Comparison of ENCODE assay signal across 10 cellular contexts in the genomic region with DNA sequence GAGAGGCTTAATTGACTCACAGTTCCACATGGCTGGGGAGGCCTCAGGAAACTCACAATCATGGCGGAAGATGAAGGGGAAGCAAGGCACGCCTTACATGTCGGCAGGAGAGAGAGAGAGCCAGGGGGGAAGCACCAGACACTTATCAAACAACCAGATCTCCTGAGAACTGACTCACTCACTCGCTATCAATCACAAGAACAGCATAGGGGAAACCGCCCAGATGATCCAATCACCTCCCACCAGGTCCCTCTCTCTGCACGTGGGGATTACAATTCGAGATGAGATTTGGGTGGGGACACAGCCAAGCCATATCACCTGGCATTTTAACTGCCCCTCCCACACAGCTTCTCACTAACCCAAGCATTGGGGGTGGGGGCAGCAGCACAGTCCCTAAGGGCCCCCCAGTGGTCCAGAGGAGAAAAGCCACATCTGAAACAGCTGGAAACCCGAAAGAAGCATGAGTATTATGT.
A peak's percentile ranks its signal among the peaks of the same experiment; 100 is the strongest.
DNase-seq lines count a peak whose midpoint lies in the region; ATAC-seq and TF ChIP-seq lines count a peak whose summit lies in the region.
"Had no signal": no experiment of that assay in that cellular context is flagged by ENCODE, and none has a peak within 500 bp of the region (broad histone marks: within the 10 kb centered on the region; RNA-seq: fewer than 3 reads in every experiment).

No MANE protein-coding gene starts in this region.

- TF ChIP-seq CTCF in A673 (conservative IDR thresholded peaks at IDR 0.05; ENCODE audit: low read depth, low read length) (peak; percentile 32; the same call in 1 of the 2 replicates), GM12872 (IDR thresholded peaks at IDR 0.05; ENCODE audit: insufficient read depth, low read depth, low read length) (0 out of 3 replicates have a peak, but pooled peaks have one; percentile 14)

- H3K4me1 ChIP-seq in A673 (ENCODE audit: insufficient read depth, low read length, poor library complexity, severe bottlenecking), result no peaks in the 10 kb centered on the region
- H3K4me1 ChIP-seq: pancreas had no signal

- H3K27me3 Mint-ChIP-seq in T-helper 17 cell, result no peaks in the 10 kb centered on the region

- POLR2A ChIA-PET in A673 (lab: Charles Lee; ENCODE audit: low non-redundant PET), result no interaction called here

- no peaks in the 10 kb centered on the region for H3K36me3 ChIP-seq in A673 (ENCODE audit: insufficient read depth, low read length, poor library complexity, severe bottlenecking)
- H3K36me3 ChIP-seq: pancreas had no signal

- BruUV-seq in A673 (replicated peaks; lab: Mats Ljungman, UMichigan), result no TSS peak

- no peak overlapping the region for H3K27ac Mint-ChIP-seq in T-helper 17 cell
- H3K27ac Mint-ChIP-seq: dendritic cell treated with granulocyte-macrophage colony-stimulating factor and Interleukin-4, amounts not matched to agents 40 ng/mL and 50 ng/mL, for 4 days had no signal

- H3K4me3 Mint-ChIP-seq in T-helper 17 cell, result no peak overlapping the region
- H3K4me3 Mint-ChIP-seq: dendritic cell treated with granulocyte-macrophage colony-stimulating factor and Interleukin-4, amounts not matched to agents 40 ng/mL and 50 ng/mL, for 4 days had no signal

- H3K4me3 ChIP-seq in A673 (ENCODE audit: low read depth, low read length, poor library complexity, severe bottlenecking), result no peak overlapping the region
- H3K4me3 ChIP-seq: pancreas had no signal

- intact Hi-C loops in A673 (cut with micrococcal nuclease; ENCODE audit: unreplicated experiment), result no loop called here

- H3K36me3 Mint-ChIP-seq in T-helper 17 cell (ENCODE audit: low read depth), result peaks cover 2% of the 10 kb centered on the region

- H3K27me3 ChIP-seq in A673 (replicated peaks; ENCODE audit: insufficient read depth, low read depth, low read length, poor library complexity), result peaks cover 2% of the 10 kb centered on the region
- H3K27me3 ChIP-seq: pancreas had no signal

- peak; percentile 45 for ATAC-seq in T-helper 17 cell
- no peak for ATAC-seq in GM21423 (IDR thresholded peaks at IDR 0.05; ENCODE audit: unreplicated experiment)
- ATAC-seq: pancreas had no signal

- H3K4me1 Mint-ChIP-seq in T-helper 17 cell, result no peaks in the 10 kb centered on the region

- CTCF ChIA-PET in A673 (lab: Charles Lee), result no interaction called here

- DNase-seq in A673 (ENCODE audit: low spot score), result peak; percentile 29
- no peak for DNase-seq in T-helper 17 cell
- DNase-seq in islet precursor cell, result peak; percentile 72
- no peak for DNase-seq in NOMO-1 (lab: John Stamatoyannopoulos, UW; ENCODE audit: unreplicated experiment in 2 of 2)
- DNase-seq in glomerular visceral epithelial cell (ENCODE audit: extremely low spot score), result no peak
- DNase-seq in cerebellar nuclear complex (lab: John Stamatoyannopoulos, UW), result no peak

- H3K27ac ChIP-seq in A673 (ENCODE audit: low read depth, low read length, poor library complexity, severe bottlenecking), result no peak overlapping the region
- H3K27ac ChIP-seq: pancreas had no signal

- H3K9me3 ChIP-seq in A673 (ENCODE audit: low read depth, low read length, poor library complexity, severe bottlenecking) (no peaks in the 10 kb centered on the region), T-helper 17 cell (ENCODE audit: control insufficient read depth, low read length, poor library complexity, severe bottlenecking) (no peaks in the 10 kb centered on the region)
- H3K9me3 ChIP-seq: pancreas had no signal

Comparison
In these comparisons a context has a peak if more than half of its experiments do, and no peak if none do; other contexts are left out.
1. DNase-seq: peak in A673 (single experiment) and islet precursor cell (single experiment); none in T-helper 17 cell (0 of 3), NOMO-1 (0 of 2), glomerular visceral epithelial cell (single experiment) and cerebellar nuclear complex (0 of 2).